In the genomic region with DNA sequence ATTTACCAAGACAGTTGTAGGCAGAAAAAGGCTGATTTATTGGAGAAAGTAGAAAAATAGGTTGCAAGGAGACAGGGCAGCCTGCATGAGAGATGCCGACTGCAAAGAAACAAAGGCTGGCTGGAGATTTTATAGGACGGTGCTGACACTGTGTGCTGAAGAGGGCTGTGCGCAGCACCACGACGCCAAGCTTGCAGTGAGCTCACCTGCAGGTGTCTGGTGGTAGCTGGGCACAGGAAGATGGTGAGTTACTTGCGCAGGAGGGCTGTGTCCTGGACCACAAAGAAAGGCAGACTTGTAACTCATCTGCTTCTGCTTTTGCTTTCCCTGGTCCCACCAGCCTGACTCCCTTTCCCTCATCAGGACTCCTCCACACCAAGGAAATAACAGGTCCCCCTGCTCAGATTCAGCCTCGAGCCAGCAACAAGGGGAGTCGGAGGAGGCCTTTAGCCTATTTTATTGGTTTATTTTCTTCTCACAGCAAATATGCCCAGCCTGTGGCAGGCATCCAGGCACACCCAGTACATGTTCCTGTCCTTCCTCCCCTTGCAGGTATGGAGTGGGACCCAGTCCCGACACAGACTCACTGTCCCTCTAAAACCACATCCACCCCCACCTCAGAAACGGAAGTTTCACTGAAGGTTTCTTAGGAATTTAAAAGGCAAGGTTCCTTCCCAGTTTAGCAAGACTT, we compare ENCODE assay signal across 12 cellular contexts. TPM values are rescaled to one million over a fixed set of nuclear protein-coding genes. Genes with fewer than 3 reads are reported as not detected.
DNase-seq lines count a peak whose midpoint lies in the region; ATAC-seq and TF ChIP-seq lines count a peak whose summit lies in the region.
"Had no signal": no experiment of that assay in that cellular context is flagged by ENCODE, and none has a peak within 500 bp of the region (broad histone marks: within the 10 kb centered on the region; RNA-seq: fewer than 3 reads in every experiment).

No MANE protein-coding gene starts in this region.

- H3K4me1 ChIP-seq in heart left ventricle (peaks cover 0 to 45% (median 19%) of the 10 kb centered on the region in 12 donors), mesendoderm (ENCODE audit: control insufficient read depth, low read depth, low read length) (peaks cover 3% of the 10 kb centered on the region), urinary bladder (ENCODE audit: insufficient read depth) (no peaks in the 10 kb centered on the region)

- no peak overlapping the region for H4K5ac ChIP-seq in mesendoderm (ENCODE audit: low read length)

- H2BK120ac ChIP-seq in mesendoderm (ENCODE audit: low read depth, low read length) = no peak overlapping the region

- H3K56ac ChIP-seq in mesendoderm (ENCODE audit: low read length) = no peak overlapping the region

- TF ChIP-seq CTCF in heart left ventricle (IDR thresholded peaks at IDR 0.05) (no peak), VCaP (conservative IDR thresholded peaks at IDR 0.05) (peak; percentile 40), lower leg skin (IDR thresholded peaks at IDR 0.05) (no peak)

- H3K9ac ChIP-seq in mesendoderm (ENCODE audit: low read length) = no peak overlapping the region

- intact Hi-C loops in heart left ventricle (cut with DNase I) (no loop called here), left cardiac atrium (cut with DNase I) (no loop called here), lower leg skin (cut with DNase I; ENCODE audit: low total_unique reads) (no loop called here)

- H3K27me3 ChIP-seq in heart left ventricle (no peaks in the 10 kb centered on the region), mesendoderm (ENCODE audit: insufficient read depth, low read length, poor library complexity) (no peaks in the 10 kb centered on the region)

- H3K27ac ChIP-seq in heart left ventricle (peak overlapping the region; percentile 10 to 79 (median 54)), VCaP (peak overlapping the region; percentile 100), mesendoderm (ENCODE audit: low read depth, low read length) (peak overlapping the region; percentile 74), urinary bladder (ENCODE audit: low read depth) (peak overlapping the region; percentile 44)

- no peak overlapping the region for H3K23ac ChIP-seq in mesendoderm (ENCODE audit: low read length)

- no peaks in the 10 kb centered on the region for H3K9me3 ChIP-seq in heart left ventricle

- WGBS in heart left ventricle, 4 donors = 60 to 67% (median 66%) methylated on average over 10 of the region's 10 CpGs
- WGBS in mesendoderm (ENCODE audit: extremely low coverage, insufficient coverage, low lambda C conversion rate) = no CpG with 5 or more reads among the region's 10 CpGs
- 51% methylated on average over 10 of the region's 10 CpGs for WGBS in urinary bladder
- WGBS in lower leg skin, 2 donors = 59 to 63% methylated on average over 10 of the region's 10 CpGs

- no peaks in the 10 kb centered on the region for H3K79me2 ChIP-seq in mesendoderm (ENCODE audit: control insufficient read depth, insufficient read depth, low read length)

- H3K36me3 ChIP-seq in heart left ventricle (no peaks in the 10 kb centered on the region), mesendoderm (ENCODE audit: control insufficient read depth, insufficient read depth, low read length) (no peaks in the 10 kb centered on the region), urinary bladder (ENCODE audit: insufficient read depth) (no peaks in the 10 kb centered on the region)

- TF ChIP-seq POLR2A in heart left ventricle (IDR thresholded peaks at IDR 0.05) = no peak
- no peak for TF ChIP-seq POLR2A in lower leg skin (IDR thresholded peaks at IDR 0.05)

- H2AK5ac ChIP-seq in mesendoderm (ENCODE audit: low read length) = no peak overlapping the region

- peak overlapping the region; percentile 76 for H3K18ac ChIP-seq in mesendoderm (ENCODE audit: low read length)

- no peak overlapping the region for H2BK15ac ChIP-seq in mesendoderm (replicated peaks; ENCODE audit: low read depth)

- H3K4ac ChIP-seq in mesendoderm (ENCODE audit: low read depth, low read length) = no peak overlapping the region

- ATAC-seq in heart left ventricle (peak in 1 of 4 donors; percentile 14), left cardiac atrium (no peak)
- ATAC-seq: activated CD4-positive, CD25-positive, alpha-beta regulatory T cell treated with anti-CD3 and anti-CD28 coated beads, Interleukin-2, amount 50 U/mL, for 24 hours; activated T-helper 17 cell treated with anti-CD3 and anti-CD28 coated beads, Interleukin-2, amount 50 U/mL, for 72 hours had no signal

- H4K8ac ChIP-seq in mesendoderm (ENCODE audit: low read depth, low read length) = no peak overlapping the region

- H3K4me2 ChIP-seq in mesendoderm (ENCODE audit: low read length) = no peak overlapping the region

- DNase-seq in heart left ventricle = no peak
- no peak for DNase-seq in left cardiac atrium
- no peak for DNase-seq in mesendoderm
- DNase-seq in activated CD4-positive, alpha-beta T cell treated with anti-CD3 and anti-CD28 coated beads for 48 hours = no peak
- no peak for DNase-seq in lower leg skin (ENCODE audit: low spot score in 2 of 2)
- DNase-seq in DMS 273 (lab: John Stamatoyannopoulos, UW; ENCODE audit: unreplicated experiment) = no peak
- DNase-seq: KG1, NCI-H345 had no signal

- H3K4me3 ChIP-seq in heart left ventricle (no peak overlapping the region), mesendoderm (ENCODE audit: low read length) (no peak overlapping the region), urinary bladder (ENCODE audit: low read depth, low read length) (no peak overlapping the region), lower leg skin (ENCODE audit: low read depth, poor library complexity, severe bottlenecking) (no peak overlapping the region)

- no peaks in the 10 kb centered on the region for H3K79me1 ChIP-seq in mesendoderm (ENCODE audit: low read length)

- H2BK5ac ChIP-seq in mesendoderm (ENCODE audit: low read length) = no peak overlapping the region

RNA-seq across cellular contexts. Expression of a gene that starts 35.7 kb away (rescaled TPM):
- 10 to 100 TPM; 30.5 to 75.6 (median 40.6) TPM for total RNA-seq in heart left ventricle
- 10 to 100 TPM; 31.9 to 38.7 TPM for polyA plus RNA-seq in heart left ventricle
- 10 to 100 TPM; 28.0 to 94.4 TPM for total RNA-seq in left cardiac atrium
- 26.8 TPM for polyA plus RNA-seq in mesendoderm (2013, experiment 1 of 2)
- 26.5 TPM for polyA plus RNA-seq in mesendoderm (2013, experiment 2 of 2)
- 155 TPM for total RNA-seq in urinary bladder
- 98.3 TPM for polyA plus RNA-seq in urinary bladder
- total RNA-seq in lower leg skin = 100 to 1,000 TPM; 108 to 155 (median 128) TPM

Comparison
In these comparisons a context has a peak if more than half of its experiments do, and no peak if none do; other contexts are left out.
1. H3K27ac ChIP-seq: peak in every context shown above with its lines; median percentile 100 in VCaP; 74 in mesendoderm; 54 in heart left ventricle; 44 in urinary bladder.